Comparison of ENCODE assay signal across 1 cellular context in the genomic region with DNA sequence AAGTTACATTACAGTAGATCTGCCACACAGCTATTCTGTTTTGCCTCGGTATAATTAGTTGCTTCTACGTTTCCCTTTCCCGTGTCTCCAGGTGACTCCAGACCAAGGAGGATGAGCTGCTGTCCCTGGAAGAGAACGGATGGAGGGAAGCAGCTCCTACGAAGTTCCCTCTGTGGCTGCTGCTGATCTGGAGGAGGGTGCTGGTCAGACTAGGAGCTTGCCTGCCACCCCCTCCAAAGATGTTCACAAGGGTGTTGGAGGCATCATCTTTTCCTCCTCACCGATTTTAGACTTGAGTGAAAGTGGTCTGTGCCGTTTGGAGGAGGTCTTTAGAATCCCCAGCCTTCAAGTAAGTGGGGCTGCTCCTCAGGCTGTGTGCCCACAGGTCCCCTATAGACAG.
TF ChIP-seq lines count a peak whose summit lies in the region.

No MANE protein-coding gene starts in this region.

TF ChIP-seq in H1, 55 proteins besides CTCF, POLR2A, EP300 and RAD21:
- TF ChIP-seq ZNF274 (IDR thresholded peaks at IDR 0.05; ENCODE audit: borderline replicate concordance, extremely low read depth, low read length) (no peak), NANOG (IDR thresholded peaks at IDR 0.05; ENCODE audit: insufficient read depth, low read depth, low read length, poor library complexity, severe bottlenecking) (no peak), BACH1 (IDR thresholded peaks at IDR 0.05; ENCODE audit: low read length) (no peak), TAF7 (optimal IDR thresholded peaks at IDR 0.05; ENCODE audit: borderline replicate concordance, low read depth, low read length) (no peak), TEAD4 (IDR thresholded peaks at IDR 0.05; ENCODE audit: low read depth, low read length) (no peak)
